In the genomic region with DNA sequence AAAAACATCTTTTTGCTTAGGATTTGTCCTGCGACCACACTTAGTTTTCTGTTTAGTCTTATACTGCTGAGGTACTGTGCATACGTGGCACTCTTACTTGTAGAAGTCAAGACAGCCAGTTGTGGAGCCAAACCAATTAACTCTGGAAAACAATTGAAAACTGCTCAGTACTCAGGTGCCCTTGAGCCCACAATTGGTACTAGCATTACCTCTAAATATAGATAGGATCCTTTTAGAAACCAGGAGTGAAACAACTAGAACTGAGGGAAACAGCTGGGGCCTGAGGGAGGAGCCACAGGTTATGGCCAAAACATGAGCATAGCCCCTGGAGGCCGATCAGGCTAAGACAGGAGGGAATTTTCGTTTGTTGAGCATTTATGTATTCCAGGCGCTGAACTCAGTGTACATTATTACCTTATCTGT, we compare ENCODE assay signal across 1 cellular context.
A peak's percentile ranks its signal among the peaks of the same experiment; 100 is the strongest.
TF ChIP-seq lines count a peak whose summit lies in the region.

No MANE protein-coding gene starts in this region.

TF ChIP-seq in HepG2, 621 proteins besides CTCF, POLR2A, EP300 and RAD21:
- TF ChIP-seq SAP130 (CRISPR knock-in tag; IDR thresholded peaks at IDR 0.05; ENCODE audit: low read depth) (peak; percentile 28; the same call in 1 of the 2 replicates), ERF (CRISPR knock-in tag; IDR thresholded peaks at IDR 0.05) (0 out of 2 replicates have a peak, but pooled peaks have one; percentile 13), TFAP4 (IDR thresholded peaks at IDR 0.05; ENCODE audit: borderline replicate concordance, low read depth) (peak; percentile 84), STAG1 (CRISPR knock-in tag; IDR thresholded peaks at IDR 0.05) (0 out of 2 replicates have a peak, but pooled peaks have one; percentile 5), ZNF7 (CRISPR knock-in tag; IDR thresholded peaks at IDR 0.05) (peak; percentile 83), RFX3 (CRISPR knock-in tag; IDR thresholded peaks at IDR 0.05) (no peak), RBM39 (IDR thresholded peaks at IDR 0.05; ENCODE audit: low read depth, low read length, poor library complexity, severe bottlenecking) (no peak), SIN3A (IDR thresholded peaks at IDR 0.05; ENCODE audit: borderline replicate concordance, low read depth, low read length) (0 out of 2 replicates have a peak, but pooled peaks have one; percentile 51), MED1 (CRISPR knock-in tag; IDR thresholded peaks at IDR 0.05) (peak; percentile 31; the same call in 1 of the 2 replicates), DDIT3 (CRISPR knock-in tag; IDR thresholded peaks at IDR 0.05) (no peak)
